Comparison of ENCODE assay signal across 19 cellular contexts in genomic region chr9:30198463-30199309, GRCh38.
"Had no signal": no experiment of that assay in that cellular context is flagged by ENCODE, and none has a peak within 500 bp of the region (broad histone marks: within the 10 kb centered on the region; RNA-seq: fewer than 3 reads in every experiment).

No MANE protein-coding gene starts in this region.

- H3K4me1 ChIP-seq: foreskin keratinocyte, left ventricle myocardium inferior, sigmoid colon had no signal

- H3K36me3 ChIP-seq: left ventricle myocardium inferior, sigmoid colon, thoracic aorta had no signal

- H3K4me3 ChIP-seq: hepatocyte, left ventricle myocardium inferior, sigmoid colon, thoracic aorta had no signal

- H3K36me3 Mint-ChIP-seq: activated naive CD4-positive, alpha-beta T cell treated with anti-CD3 and anti-CD28 coated beads, Interleukin-2, amount 10 ng/mL, durations not matched to agents 7 days and 5 days; natural killer cell; type B pancreatic cell had no signal

- DNase-seq: activated CD4-positive, alpha-beta memory T cell treated with anti-CD3 and anti-CD28 coated beads, Interleukin-2, amount 10 ng/mL, durations not matched to agents 7 days and 5 days; activated CD4-positive, alpha-beta T cell treated with anti-CD3 and anti-CD28 coated beads, Interleukin-2, amount 10 ng/mL, durations not matched to agents 24 days and 14 days; activated effector memory CD4-positive, alpha-beta T cell treated with anti-CD3 and anti-CD28 coated beads, Interleukin-2, amount 50 U/mL, for 16 hours; activated naive CD4-positive, alpha-beta T cell treated with anti-CD3 and anti-CD28 coated beads, Interleukin-2, amount 10 ng/mL, durations not matched to agents 7 days and 5 days; activated T-cell treated with anti-CD3 and anti-CD28 coated beads, Interleukin-2, amount 50 U/mL, for 72 hours; amygdala; effector CD4-positive, alpha-beta T cell; glutamatergic neuron; left ventricle myocardium inferior; midbrain; natural killer cell; sigmoid colon; stimulated activated CD4-positive, alpha-beta T cell treated with anti-CD3 and anti-CD28 coated beads, Interleukin-4, amount 100 ng/mL, for 1 hour; stimulated activated naive CD4-positive, alpha-beta T cell treated with Interleukin-2 at 50 U/mL for 16 hours; T-helper 1 cell had no signal

- H3K4me1 Mint-ChIP-seq: activated CD4-positive, alpha-beta memory T cell treated with anti-CD3 and anti-CD28 coated beads, Interleukin-2, amount 10 ng/mL, durations not matched to agents 7 days and 5 days; activated CD4-positive, alpha-beta T cell treated with anti-CD3 and anti-CD28 coated beads, Interleukin-2, amount 10 ng/mL, durations not matched to agents 24 days and 14 days; activated naive CD4-positive, alpha-beta T cell treated with anti-CD3 and anti-CD28 coated beads, Interleukin-2, amount 10 ng/mL, durations not matched to agents 7 days and 5 days; natural killer cell had no signal

- H3K9me3 ChIP-seq: sigmoid colon, thoracic aorta had no signal

- H3K27me3 ChIP-seq: foreskin keratinocyte, hepatocyte, sigmoid colon had no signal

- H3K27me3 Mint-ChIP-seq: activated CD4-positive, alpha-beta memory T cell treated with anti-CD3 and anti-CD28 coated beads, Interleukin-2, amount 10 ng/mL, durations not matched to agents 7 days and 5 days; activated CD4-positive, alpha-beta T cell treated with anti-CD3 and anti-CD28 coated beads, Interleukin-2, amount 10 ng/mL, durations not matched to agents 24 days and 14 days; activated naive CD4-positive, alpha-beta T cell treated with anti-CD3 and anti-CD28 coated beads, Interleukin-2, amount 10 ng/mL, durations not matched to agents 7 days and 5 days; type B pancreatic cell had no signal

- H3K27ac Mint-ChIP-seq: activated CD4-positive, alpha-beta memory T cell treated with anti-CD3 and anti-CD28 coated beads, Interleukin-2, amount 10 ng/mL, durations not matched to agents 7 days and 5 days; activated CD4-positive, alpha-beta T cell treated with anti-CD3 and anti-CD28 coated beads, Interleukin-2, amount 10 ng/mL, durations not matched to agents 24 days and 14 days; activated naive CD4-positive, alpha-beta T cell treated with anti-CD3 and anti-CD28 coated beads, Interleukin-2, amount 10 ng/mL, durations not matched to agents 7 days and 5 days; activated T-cell treated with anti-CD3 and anti-CD28 coated beads, Interleukin-2, amount 50 U/mL, for 72 hours; natural killer cell; type B pancreatic cell had no signal

- H3K27ac ChIP-seq: foreskin keratinocyte, hepatocyte, left ventricle myocardium inferior, sigmoid colon, thoracic aorta had no signal

- ATAC-seq: activated T-cell treated with anti-CD3 and anti-CD28 coated beads, Interleukin-2, amount 50 U/mL, for 72 hours; foreskin keratinocyte; natural killer cell had no signal

- H3K4me3 Mint-ChIP-seq: activated CD4-positive, alpha-beta memory T cell treated with anti-CD3 and anti-CD28 coated beads, Interleukin-2, amount 10 ng/mL, durations not matched to agents 7 days and 5 days; activated CD4-positive, alpha-beta T cell treated with anti-CD3 and anti-CD28 coated beads, Interleukin-2, amount 10 ng/mL, durations not matched to agents 24 days and 14 days; activated naive CD4-positive, alpha-beta T cell treated with anti-CD3 and anti-CD28 coated beads, Interleukin-2, amount 10 ng/mL, durations not matched to agents 7 days and 5 days; activated T-cell treated with anti-CD3 and anti-CD28 coated beads, Interleukin-2, amount 50 U/mL, for 72 hours; natural killer cell; type B pancreatic cell had no signal
